ENCODE assay signal across 13 cellular contexts in genomic region chr13:52961196-52961845, GRCh38.
"Had no signal": no experiment of that assay in that cellular context is flagged by ENCODE, and none has a peak within 500 bp of the region (broad histone marks: within the 10 kb centered on the region; RNA-seq: fewer than 3 reads in every experiment).

No MANE protein-coding gene starts in this region.

- H3K27ac Mint-ChIP-seq: activated T-helper 17 cell treated with anti-CD3 and anti-CD28 coated beads, Interleukin-2, amount 50 U/mL, for 72 hours; mesothelial cell of epicardium; stimulated activated effector memory CD8-positive, alpha-beta T cell treated with anti-CD3 and anti-CD28 coated beads, Interleukin-12 subunit alpha, Interleukin-12 subunit beta, amount 100 ng/mL, for 72 hours had no signal

- H3K9me3 Mint-ChIP-seq: activated T-helper 17 cell treated with anti-CD3 and anti-CD28 coated beads, Interleukin-2, amount 50 U/mL, for 72 hours; mesothelial cell of epicardium; stimulated activated effector memory CD8-positive, alpha-beta T cell treated with anti-CD3 and anti-CD28 coated beads, Interleukin-12 subunit alpha, Interleukin-12 subunit beta, amount 100 ng/mL, for 72 hours had no signal

- H3K27me3 ChIP-seq: ascending aorta, thyroid gland had no signal

- H3K4me1 ChIP-seq: ascending aorta, heart left ventricle, lower lobe of right lung, thyroid gland had no signal

- H3K4me3 ChIP-seq: ascending aorta, heart left ventricle, lower lobe of right lung, thyroid gland had no signal

- H3K4me3 Mint-ChIP-seq: activated T-helper 17 cell treated with anti-CD3 and anti-CD28 coated beads, Interleukin-2, amount 50 U/mL, for 72 hours; mesothelial cell of epicardium; stimulated activated effector memory CD8-positive, alpha-beta T cell treated with anti-CD3 and anti-CD28 coated beads, Interleukin-12 subunit alpha, Interleukin-12 subunit beta, amount 100 ng/mL, for 72 hours had no signal

- H3K4me1 Mint-ChIP-seq: activated T-helper 17 cell treated with anti-CD3 and anti-CD28 coated beads, Interleukin-2, amount 50 U/mL, for 72 hours; mesothelial cell of epicardium; stimulated activated effector memory CD8-positive, alpha-beta T cell treated with anti-CD3 and anti-CD28 coated beads, Interleukin-12 subunit alpha, Interleukin-12 subunit beta, amount 100 ng/mL, for 72 hours had no signal

- H3K27ac ChIP-seq: ascending aorta, heart left ventricle, lower lobe of right lung, thyroid gland had no signal

- H3K9me3 ChIP-seq: ascending aorta, heart left ventricle, lower lobe of right lung, thyroid gland had no signal

- H3K36me3 Mint-ChIP-seq: mesothelial cell of epicardium; stimulated activated effector memory CD8-positive, alpha-beta T cell treated with anti-CD3 and anti-CD28 coated beads, Interleukin-12 subunit alpha, Interleukin-12 subunit beta, amount 100 ng/mL, for 72 hours had no signal

- ATAC-seq: activated T-helper 17 cell treated with anti-CD3 and anti-CD28 coated beads, Interleukin-2, amount 50 U/mL, for 72 hours; heart left ventricle; left cardiac atrium; lower lobe of right lung; stimulated activated effector memory CD8-positive, alpha-beta T cell treated with anti-CD3 and anti-CD28 coated beads, Interleukin-12 subunit alpha, Interleukin-12 subunit beta, amount 100 ng/mL, for 72 hours had no signal

- H3K36me3 ChIP-seq: ascending aorta, heart left ventricle, lower lobe of right lung, thyroid gland had no signal

- DNase-seq: activated CD4-positive, alpha-beta T cell treated with anti-CD3 and anti-CD28 coated beads, Interleukin-2, amount 50 U/mL, for 4 hours; activated CD4-positive, CD25-positive, alpha-beta regulatory T cell treated with anti-CD3 and anti-CD28 coated beads, Interleukin-2, amount 50 U/mL, for 72 hours; activated naive CD4-positive, alpha-beta T cell treated with Interleukin-2 at 50 U/mL for 16 hours; dermis blood vessel endothelial cell; heart left ventricle; left cardiac atrium; lower lobe of right lung; T-helper 9 cell; thyroid gland had no signal
